In the genomic region with DNA sequence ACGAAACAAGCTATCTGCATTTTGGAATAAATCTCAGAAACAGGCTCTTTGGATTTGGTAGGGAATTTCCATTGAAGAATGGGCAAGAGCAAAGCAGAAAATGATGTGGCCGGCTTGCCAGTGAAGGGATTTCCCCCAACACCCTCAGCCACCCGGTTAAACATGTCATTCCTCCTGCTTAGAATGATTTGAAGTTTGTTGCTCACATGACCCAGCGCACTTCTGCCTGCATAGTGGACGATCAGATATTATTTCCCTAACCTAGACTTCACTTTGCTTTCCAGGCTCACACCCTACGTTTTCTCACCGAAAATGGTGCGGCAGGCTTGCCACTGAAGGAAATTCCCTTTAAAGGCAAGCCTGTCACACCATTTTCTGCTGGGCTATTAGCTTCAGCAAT, we compare ENCODE assay signal across 28 cellular contexts.
"Had no signal": no experiment of that assay in that cellular context is flagged by ENCODE, and none has a peak within 500 bp of the region (broad histone marks: within the 10 kb centered on the region; RNA-seq: fewer than 3 reads in every experiment).

No MANE protein-coding gene starts in this region.

- H3K27ac Mint-ChIP-seq: dendritic cell treated with granulocyte-macrophage colony-stimulating factor and Interleukin-4, amounts not matched to agents 40 ng/mL and 50 ng/mL, for 4 days; naive thymus-derived CD4-positive, alpha-beta T cell; progenitor cell of endocrine pancreas had no signal

- H3K9ac ChIP-seq: parathyroid adenoma had no signal

- ATAC-seq: left colon; lower lobe of right lung; naive thymus-derived CD4-positive, alpha-beta T cell; right lobe of liver had no signal

- H2AFZ ChIP-seq: parathyroid adenoma had no signal

- H3K4me1 ChIP-seq: colonic mucosa, heart right ventricle, lower lobe of right lung, parathyroid adenoma, right lobe of liver, thyroid gland had no signal

- DNase-seq: central memory CD4-positive, alpha-beta T cell; colonic mucosa; effector memory CD4-positive, alpha-beta T cell; foreskin melanocyte; glutamatergic neuron; heart right ventricle; hippocampal formation; left colon; left ventricle myocardium superior; naive thymus-derived CD4-positive, alpha-beta T cell; occipital lobe; small intestine; stimulated activated CD4-positive, alpha-beta T cell treated with anti-CD3 and anti-CD28 coated beads, Interleukin-12 subunit alpha, Interleukin-12 subunit beta, amount 100 ng/mL, for 4 hours; stimulated activated CD4-positive, alpha-beta T cell treated with anti-CD3 and anti-CD28 coated beads, Interleukin-1b, Interleukin-23, amount 100 ng/mL, for 48 hours; stimulated activated CD4-positive, alpha-beta T cell treated with anti-CD3 and anti-CD28 coated beads, Interleukin-4, amount 100 ng/mL, for 1 hour; stimulated activated CD8-positive, alpha-beta memory T cell treated with anti-CD3 and anti-CD28 coated beads, Interleukin-4, amount 100 ng/mL, for 48 hours; stimulated activated naive CD4-positive, alpha-beta T cell treated with Interleukin-2 at 50 U/mL for 16 hours; stomach; thyroid gland; trophoblast cell had no signal

- H3K4me3 ChIP-seq: colonic mucosa, esophagus muscularis mucosa, heart right ventricle, lower lobe of right lung, right lobe of liver, stomach, thyroid gland had no signal

- H3K9me3 ChIP-seq: colonic mucosa, esophagus muscularis mucosa, heart right ventricle, lower lobe of right lung, right lobe of liver, stomach, thyroid gland had no signal

- H3K27ac ChIP-seq: esophagus muscularis mucosa, lower lobe of right lung, parathyroid adenoma, right lobe of liver, thyroid gland had no signal

- H3K36me3 ChIP-seq: colonic mucosa, right lobe of liver, thyroid gland had no signal

- H3K4me1 Mint-ChIP-seq: naive thymus-derived CD4-positive, alpha-beta T cell had no signal

- H3K27me3 ChIP-seq: colonic mucosa, esophagus muscularis mucosa, heart right ventricle, right lobe of liver, stomach, thyroid gland had no signal

- H3K79me2 ChIP-seq: parathyroid adenoma had no signal

- H3K4me3 Mint-ChIP-seq: dendritic cell treated with granulocyte-macrophage colony-stimulating factor and Interleukin-4, amounts not matched to agents 40 ng/mL and 50 ng/mL, for 4 days; naive thymus-derived CD4-positive, alpha-beta T cell had no signal

- H3K27me3 Mint-ChIP-seq: dendritic cell treated with granulocyte-macrophage colony-stimulating factor and Interleukin-4, amounts not matched to agents 40 ng/mL and 50 ng/mL, for 4 days; naive thymus-derived CD4-positive, alpha-beta T cell; progenitor cell of endocrine pancreas had no signal

- FAIRE-seq: endothelial cell of umbilical vein, islet of Langerhans, small intestine had no signal
